In genomic region chr12:25653487-25654175, GRCh38 we compare ENCODE assay signal across 14 cellular contexts.
DNase-seq lines count a peak whose midpoint lies in the region; ATAC-seq lines count a peak whose summit lies in the region.
"Had no signal": no experiment of that assay in that cellular context is flagged by ENCODE, and none has a peak within 500 bp of the region (broad histone marks: within the 10 kb centered on the region; RNA-seq: fewer than 3 reads in every experiment).

No MANE protein-coding gene starts in this region.

- no peak overlapping the region for H2BK5ac ChIP-seq in trophoblast cell (ENCODE audit: low read depth, low read length, poor library complexity)

- ATAC-seq in HG03196 (IDR thresholded peaks at IDR 0.05; ENCODE audit: unreplicated experiment) (no peak), HG02938 (IDR thresholded peaks at IDR 0.05; ENCODE audit: unreplicated experiment) (no peak), GM19467 (IDR thresholded peaks at IDR 0.05; ENCODE audit: unreplicated experiment) (no peak)
- ATAC-seq: naive thymus-derived CD8-positive, alpha-beta T cell; right lobe of liver; stimulated activated naive CD8-positive, alpha-beta T cell treated with anti-CD3 and anti-CD28 coated beads, Interleukin-15, Interleukin-2, amounts not matched to agents 100 U/mL and 50 U/mL, for 24 hours had no signal

- no peak overlapping the region for H4K91ac ChIP-seq in trophoblast cell (ENCODE audit: low read depth, low read length)

- no peak overlapping the region for H3K4me2 ChIP-seq in trophoblast cell (ENCODE audit: low read length)

- no peak overlapping the region for H4K8ac ChIP-seq in trophoblast cell (ENCODE audit: low read depth, low read length)

- no peak overlapping the region for H3K27ac ChIP-seq in trophoblast cell (ENCODE audit: low read depth, low read length)
- H3K27ac ChIP-seq: C4-2B, right lobe of liver had no signal

- no peak overlapping the region for H3K18ac ChIP-seq in trophoblast cell (ENCODE audit: low read length)

- no peak overlapping the region for H3K14ac ChIP-seq in trophoblast cell (ENCODE audit: low read length)

- no peak overlapping the region for H3K23ac ChIP-seq in trophoblast cell (ENCODE audit: low read length)

- WGBS in trophoblast cell (ENCODE audit: extremely low coverage, insufficient coverage, insufficient read length) = no CpG with 5 or more reads among the region's 8 CpGs

- no peak overlapping the region for H3K9ac ChIP-seq in trophoblast cell (ENCODE audit: low read length)

- no peaks in the 10 kb centered on the region for H3K27me3 ChIP-seq in trophoblast cell (ENCODE audit: insufficient read depth, low read length)
- H3K27me3 ChIP-seq: right lobe of liver had no signal

- no peak overlapping the region for H3K4ac ChIP-seq in trophoblast cell (ENCODE audit: low read depth, low read length)

- DNase-seq in C1 segment of cervical spinal cord (lab: John Stamatoyannopoulos, UW) (peak in 8 of 14 donors; percentile 6 to 51 (median 24)), anterior cingulate cortex (lab: John Stamatoyannopoulos, UW) (peak in 36 of 58 donors; percentile 1 to 48 (median 16)), midbrain (lab: John Stamatoyannopoulos, UW) (peak; percentile 13), trophoblast cell (no peak)
- peak; percentile 3 for DNase-seq in Jurkat, Clone E6-1 (ENCODE audit: low read depth, low spot score)
- DNase-seq: activated T-cell treated with anti-CD3 and anti-CD28 coated beads, Interleukin-2, amount 50 U/mL, for 48 hours; foreskin melanocyte; naive thymus-derived CD8-positive, alpha-beta T cell; right lobe of liver; stimulated activated naive CD8-positive, alpha-beta T cell treated with anti-CD3 and anti-CD28 coated beads, Interleukin-15, Interleukin-2, amounts not matched to agents 100 U/mL and 50 U/mL, for 24 hours had no signal

- peaks cover 7% of the 10 kb centered on the region for H3K79me1 ChIP-seq in trophoblast cell (ENCODE audit: low read length)

- no peaks in the 10 kb centered on the region for H3K36me3 ChIP-seq in trophoblast cell (ENCODE audit: control insufficient read depth in 1 of 2, insufficient read depth in 2 of 2, low read length in 2 of 2)
- H3K36me3 ChIP-seq: right lobe of liver had no signal

- no peak overlapping the region for H2BK12ac ChIP-seq in trophoblast cell (ENCODE audit: low read length)

- H2BK120ac ChIP-seq in trophoblast cell (ENCODE audit: insufficient read depth, low read length, poor library complexity) = no peak overlapping the region

- no peaks in the 10 kb centered on the region for H3K79me2 ChIP-seq in trophoblast cell (ENCODE audit: control insufficient read depth, insufficient read depth, low read length, poor library complexity)

- H3K4me1 ChIP-seq in trophoblast cell (ENCODE audit: control insufficient read depth in 1 of 2, insufficient read depth in 2 of 2, low read length in 2 of 2) = peaks cover 5 to 18% of the 10 kb centered on the region in 2 experiments
- H3K4me1 ChIP-seq: right lobe of liver had no signal

- peaks cover 1% of the 10 kb centered on the region for H3K9me3 ChIP-seq in trophoblast cell (ENCODE audit: insufficient read depth, low read depth, low read length)
- H3K9me3 ChIP-seq: right lobe of liver had no signal

- no peak overlapping the region for H4K12ac ChIP-seq in trophoblast cell (ENCODE audit: low read depth, low read length)

- no peak overlapping the region for H3K4me3 ChIP-seq in Jurkat, Clone E6-1 (ENCODE audit: low read length)
- no peak overlapping the region for H3K4me3 ChIP-seq in trophoblast cell (ENCODE audit: low read depth, low read length)
- H3K4me3 ChIP-seq: right lobe of liver had no signal

- H2AFZ ChIP-seq in trophoblast cell (ENCODE audit: insufficient read depth, low read length, poor library complexity) = no peak overlapping the region

- H2AK5ac ChIP-seq in trophoblast cell (ENCODE audit: low read length) = no peak overlapping the region

Comparison
In these comparisons a context has a peak if more than half of its experiments do, and no peak if none do; other contexts are left out.
1. DNase-seq: peak in C1 segment of cervical spinal cord (8 of 14), Jurkat, Clone E6-1 (single experiment), anterior cingulate cortex (36 of 58) and midbrain (single experiment); none in trophoblast cell (0 of 2).